ENCODE assay signal across 1 cellular context in genomic region chr16:23182206-23182674, GRCh38.
A peak's percentile ranks its signal among the peaks of the same experiment; 100 is the strongest.
TF ChIP-seq lines count a peak whose summit lies in the region.

No MANE protein-coding gene starts in this region.

TF ChIP-seq in GM12878, 131 proteins besides CTCF, POLR2A, EP300 and RAD21 (continued from another document):
- TF ChIP-seq ZBTB33 (IDR thresholded peaks at IDR 0.05) (no peak; the same call in 1 of the 2 replicates), MEF2B (IDR thresholded peaks at IDR 0.05; ENCODE audit: partially characterized antibody, poor library complexity, severe bottlenecking) (no peak), ZSCAN29 (IDR thresholded peaks at IDR 0.05) (0 out of 2 replicates have a peak, but pooled peaks have one; percentile 20), STAT3 (IDR thresholded peaks at IDR 0.05; ENCODE audit: low read depth, low read length) (no peak), BRCA1 (IDR thresholded peaks at IDR 0.05; ENCODE audit: low read depth, low read length) (no peak), SMAD1 (IDR thresholded peaks at IDR 0.05; ENCODE audit: low read depth, partially characterized antibody) (no peak), ASH2L (IDR thresholded peaks at IDR 0.05; ENCODE audit: borderline replicate concordance, low read depth) (no peak), ZBTB40 (IDR thresholded peaks at IDR 0.05; ENCODE audit: borderline replicate concordance) (no peak), ZZZ3 (IDR thresholded peaks at IDR 0.05; ENCODE audit: control insufficient read depth, insufficient read length, low read depth) (no peak), ATF3 (IDR thresholded peaks at IDR 0.05; ENCODE audit: borderline replicate concordance, extremely low read depth, low read depth, low read length) (no peak), SMC3 (IDR thresholded peaks at IDR 0.05; ENCODE audit: borderline replicate concordance, low read length) (peak; percentile 93), SRF (IDR thresholded peaks at IDR 0.05; ENCODE audit: low read depth in 2 of 2, low read length in 2 of 2) (no peak), ZNF687 (IDR thresholded peaks at IDR 0.05) (no peak)
